In genomic region chr17:37406635-37407455, GRCh38 we compare ENCODE assay signal across 1 cellular context.
TF ChIP-seq lines count a peak whose summit lies in the region.

Gene ACACA (minus strand): TSS chr17:37406836. CDS start chr17:37406299, 537 bp downstream.
Gene TADA2A (plus strand): TSS chr17:37406886. CDS start chr17:37411366, 4,480 bp downstream.

TF ChIP-seq in HepG2, 621 proteins besides CTCF, POLR2A, EP300 and RAD21 (continued from another document and continues in another):
- TF ChIP-seq DBP (CRISPR knock-in tag; IDR thresholded peaks at IDR 0.05; ENCODE audit: not compliant biosample characterization) (no peak), ZBTB33 (CRISPR knock-in tag; IDR thresholded peaks at IDR 0.05) (no peak), HMGA1 (CRISPR knock-in tag; conservative IDR thresholded peaks at IDR 0.05) (no peak), ZNF326 (CRISPR knock-in tag; IDR thresholded peaks at IDR 0.05; ENCODE audit: borderline replicate concordance) (no peak), MBD4 (IDR thresholded peaks at IDR 0.05; ENCODE audit: borderline replicate concordance, low read length) (no peak), EEA1 (CRISPR knock-in tag; IDR thresholded peaks at IDR 0.05; ENCODE audit: borderline replicate concordance) (no peak), ZNF484 (CRISPR knock-in tag; IDR thresholded peaks at IDR 0.05; ENCODE audit: borderline replicate concordance, low read depth) (no peak; the same call in 1 of the 2 replicates), ZUFSP (CRISPR knock-in tag; IDR thresholded peaks at IDR 0.05; ENCODE audit: borderline replicate concordance) (no peak), TBL1XR1 (IDR thresholded peaks at IDR 0.05; ENCODE audit: borderline replicate concordance, low read length, partially characterized antibody) (no peak), SALL2 (CRISPR knock-in tag; IDR thresholded peaks at IDR 0.05) (0 out of 2 replicates have a peak, but pooled peaks have one; percentile 16), ZNF781 (CRISPR knock-in tag; IDR thresholded peaks at IDR 0.05; ENCODE audit: borderline replicate concordance, not compliant biosample characterization) (peak; percentile 60), GATA4 (IDR thresholded peaks at IDR 0.05; ENCODE audit: borderline replicate concordance, low read depth) (peak; percentile 35; the same call in 1 of the 2 replicates), ZBTB21 (CRISPR knock-in tag; IDR thresholded peaks at IDR 0.05) (no peak), PRDM4 (CRISPR knock-in tag; IDR thresholded peaks at IDR 0.05; ENCODE audit: borderline replicate concordance) (0 out of 2 replicates have a peak, but pooled peaks have one; percentile 40), CEBPB (IDR thresholded peaks at IDR 0.05; ENCODE audit: borderline replicate concordance, low read depth, low read length) (no peak), ZNF337 (CRISPR knock-in tag; IDR thresholded peaks at IDR 0.05; ENCODE audit: borderline replicate concordance, low read depth) (no peak), ARHGAP35 (CRISPR knock-in tag; IDR thresholded peaks at IDR 0.05; ENCODE audit: borderline replicate concordance) (peak; percentile 40; the same call in 1 of the 2 replicates), FOXC1 (CRISPR knock-in tag; IDR thresholded peaks at IDR 0.05; ENCODE audit: borderline replicate concordance) (no peak), HMG20B (CRISPR knock-in tag; conservative IDR thresholded peaks at IDR 0.05) (0 out of 2 replicates have a peak, but pooled peaks have one; percentile 46), THRA (CRISPR knock-in tag; IDR thresholded peaks at IDR 0.05; ENCODE audit: borderline replicate concordance) (peak; percentile 71; the same call in 1 of the 2 replicates), ZNF142 (CRISPR knock-in tag; IDR thresholded peaks at IDR 0.05) (no peak), FOSL1 (CRISPR knock-in tag; IDR thresholded peaks at IDR 0.05; ENCODE audit: borderline replicate concordance) (no peak; the same call in 1 of the 2 replicates), PCBP2 (optimal IDR thresholded peaks at IDR 0.05; ENCODE audit: low read depth, low read length, poor library complexity, severe bottlenecking) (no peak), EZH2 (conservative IDR thresholded peaks at IDR 0.05; ENCODE audit: low read depth, low read length) (no peak), ZMYM4 (CRISPR knock-in tag; IDR thresholded peaks at IDR 0.05) (peak; percentile 26; the same call in 1 of the 2 replicates), ZNF251 (CRISPR knock-in tag; IDR thresholded peaks at IDR 0.05) (no peak), MXD3 (CRISPR knock-in tag; IDR thresholded peaks at IDR 0.05) (peak; percentile 32; the same call in 1 of the 2 replicates), SNAPC5 (CRISPR knock-in tag; IDR thresholded peaks at IDR 0.05; ENCODE audit: borderline replicate concordance) (no peak), ATF5 (CRISPR knock-in tag; IDR thresholded peaks at IDR 0.05; ENCODE audit: low read depth) (no peak), ZSCAN5A (CRISPR knock-in tag; IDR thresholded peaks at IDR 0.05; ENCODE audit: borderline replicate concordance) (no peak), ZNF883 (CRISPR knock-in tag; IDR thresholded peaks at IDR 0.05; ENCODE audit: not compliant biosample characterization) (no peak), ZNF770 (CRISPR knock-in tag; IDR thresholded peaks at IDR 0.05) (no peak), RFXAP (CRISPR knock-in tag; IDR thresholded peaks at IDR 0.05; ENCODE audit: borderline replicate concordance) (no peak), CBX5 (CRISPR knock-in tag; IDR thresholded peaks at IDR 0.05; ENCODE audit: borderline replicate concordance) (no peak), ZNF263 (CRISPR knock-in tag; IDR thresholded peaks at IDR 0.05) (no peak), ZNF564 (CRISPR knock-in tag; IDR thresholded peaks at IDR 0.05) (no peak)
